Comparison of ENCODE assay signal across 1 cellular context in genomic region chr13:39037880-39038568, GRCh38.
TF ChIP-seq lines count a peak whose summit lies in the region.

Gene NHLRC3, plus strand, starts transcription at chr13:39038456. Its CDS starts 184 bp downstream, at chr13:39038640.
Gene PROSER1, minus strand, starts transcription at chr13:39038089. Its CDS starts 847 bp downstream, at chr13:39037242.

TF ChIP-seq in K562, 482 proteins besides CTCF, POLR2A, EP300 and RAD21 (continued from another document and continues in another):
- 0 out of 2 replicates have a peak, but pooled peaks have one; percentile 43 for TF ChIP-seq ETS1 (conservative IDR thresholded peaks at IDR 0.05; ENCODE audit: control insufficient read depth, low read depth, low read length)
- TF ChIP-seq HMGN3 (IDR thresholded peaks at IDR 0.05; ENCODE audit: borderline replicate concordance, extremely low read depth, insufficient read length, low read depth, low read length) = no peak
- TF ChIP-seq ZBTB17 (CRISPR knock-in tag; IDR thresholded peaks at IDR 0.05) = no peak
- TF ChIP-seq HMG20B (CRISPR knock-in tag; IDR thresholded peaks at IDR 0.05) = no peak
- 0 out of 2 replicates have a peak, but pooled peaks have one; percentile 18 for TF ChIP-seq NBN (IDR thresholded peaks at IDR 0.05; ENCODE audit: low read depth)
- TF ChIP-seq ZBTB11 (CRISPR knock-in tag; IDR thresholded peaks at IDR 0.05) = peak in 1 of 3 experiments; percentile 93; a peak in 2 of 6 replicates
- TF ChIP-seq ZBTB12 (CRISPR knock-in tag; IDR thresholded peaks at IDR 0.05) = peak; percentile 83
- no peak for TF ChIP-seq POLR3G (IDR thresholded peaks at IDR 0.05; ENCODE audit: extremely low read depth, insufficient read length, insufficient replicate concordance)
- no peak for TF ChIP-seq ZNF76 (CRISPR knock-in tag; IDR thresholded peaks at IDR 0.05; ENCODE audit: borderline replicate concordance)
- TF ChIP-seq TAF9B (IDR thresholded peaks at IDR 0.05; ENCODE audit: partially characterized antibody) = peak; percentile 64
- TF ChIP-seq ID3 (CRISPR knock-in tag; IDR thresholded peaks at IDR 0.05) = no peak
- TF ChIP-seq ID3 (tag; IDR thresholded peaks at IDR 0.05) = 0 out of 2 replicates have a peak, but pooled peaks have one; percentile 52
- TF ChIP-seq CCAR2 (IDR thresholded peaks at IDR 0.05; ENCODE audit: low read depth, low read length) = no peak
- no peak for TF ChIP-seq ZKSCAN8 (CRISPR knock-in tag; IDR thresholded peaks at IDR 0.05)
- TF ChIP-seq ZNF197 (CRISPR knock-in tag; IDR thresholded peaks at IDR 0.05; ENCODE audit: low read depth) = peak; percentile 46; the same call in 1 of the 2 replicates
- TF ChIP-seq MYC (IDR thresholded peaks at IDR 0.05; ENCODE audit: low read depth, low read length) = no peak; the same call in 1 of the 2 replicates
- TF ChIP-seq MYC (CRISPR knock-in tag; IDR thresholded peaks at IDR 0.05; ENCODE audit: borderline replicate concordance, low read depth) = no peak
- TF ChIP-seq NRF1 (conservative IDR thresholded peaks at IDR 0.05 in 1 of 2, IDR thresholded peaks at IDR 0.05 in 1 of 2) = peak in 1 of 2 experiments; percentile 33; a peak in 1 of 4 replicates
- TF ChIP-seq BCL6 (CRISPR knock-in tag; IDR thresholded peaks at IDR 0.05) = no peak
- TF ChIP-seq BRF1 (IDR thresholded peaks at IDR 0.05; ENCODE audit: borderline replicate concordance, extremely low read depth, insufficient read length) = no peak
- no peak for TF ChIP-seq NUFIP1 (IDR thresholded peaks at IDR 0.05; ENCODE audit: partially characterized antibody)
- no peak for TF ChIP-seq PPARD (CRISPR knock-in tag; IDR thresholded peaks at IDR 0.05)
- no peak for TF ChIP-seq BRCA1 (IDR thresholded peaks at IDR 0.05)
- no peak for TF ChIP-seq BRCA1 (CRISPR knock-in tag; IDR thresholded peaks at IDR 0.05)
- no peak for TF ChIP-seq KAT2B (IDR thresholded peaks at IDR 0.05; ENCODE audit: low read depth, low read length)
- 0 out of 4 replicates have a peak, but pooled peaks of 1 of the 2 experiments have one; percentile 56 for TF ChIP-seq TEAD1 (CRISPR knock-in tag; IDR thresholded peaks at IDR 0.05)
- TF ChIP-seq ZNF347 (CRISPR knock-in tag; IDR thresholded peaks at IDR 0.05; ENCODE audit: low read depth) = no peak
- TF ChIP-seq, protein P1, sequence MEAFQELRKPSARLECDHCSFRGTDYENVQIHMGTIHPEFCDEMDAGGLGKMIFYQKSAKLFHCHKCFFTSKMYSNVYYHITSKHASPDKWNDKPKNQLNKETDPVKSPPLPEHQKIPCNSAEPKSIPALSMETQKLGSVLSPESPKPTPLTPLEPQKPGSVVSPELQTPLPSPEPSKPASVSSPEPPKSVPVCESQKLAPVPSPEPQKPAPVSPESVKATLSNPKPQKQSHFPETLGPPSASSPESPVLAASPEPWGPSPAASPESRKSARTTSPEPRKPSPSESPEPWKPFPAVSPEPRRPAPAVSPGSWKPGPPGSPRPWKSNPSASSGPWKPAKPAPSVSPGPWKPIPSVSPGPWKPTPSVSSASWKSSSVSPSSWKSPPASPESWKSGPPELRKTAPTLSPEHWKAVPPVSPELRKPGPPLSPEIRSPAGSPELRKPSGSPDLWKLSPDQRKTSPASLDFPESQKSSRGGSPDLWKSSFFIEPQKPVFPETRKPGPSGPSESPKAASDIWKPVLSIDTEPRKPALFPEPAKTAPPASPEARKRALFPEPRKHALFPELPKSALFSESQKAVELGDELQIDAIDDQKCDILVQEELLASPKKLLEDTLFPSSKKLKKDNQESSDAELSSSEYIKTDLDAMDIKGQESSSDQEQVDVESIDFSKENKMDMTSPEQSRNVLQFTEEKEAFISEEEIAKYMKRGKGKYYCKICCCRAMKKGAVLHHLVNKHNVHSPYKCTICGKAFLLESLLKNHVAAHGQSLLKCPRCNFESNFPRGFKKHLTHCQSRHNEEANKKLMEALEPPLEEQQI (IDR thresholded peaks at IDR 0.05) = no peak
- TF ChIP-seq ARID3B (CRISPR knock-in tag; IDR thresholded peaks at IDR 0.05; ENCODE audit: borderline replicate concordance) = no peak
- peak; percentile 84 for TF ChIP-seq C11orf30 (IDR thresholded peaks at IDR 0.05; ENCODE audit: low read depth)
- peak; percentile 91 for TF ChIP-seq GABPB1 (CRISPR knock-in tag; IDR thresholded peaks at IDR 0.05)
- no peak for TF ChIP-seq SMAD4 (CRISPR knock-in tag; conservative IDR thresholded peaks at IDR 0.05)
- TF ChIP-seq NCOR1 (IDR thresholded peaks at IDR 0.05) = no peak
- peak; percentile 67 for TF ChIP-seq ELF1 (tag; IDR thresholded peaks at IDR 0.05)
- peak; percentile 43; the same call in 1 of the 2 replicates for TF ChIP-seq ZNF511 (CRISPR knock-in tag; IDR thresholded peaks at IDR 0.05)
- no peak for TF ChIP-seq ZNF280B (CRISPR knock-in tag; IDR thresholded peaks at IDR 0.05)
- peak; percentile 6 to 11; a peak in 1 of 4 replicates for TF ChIP-seq UBTF (IDR thresholded peaks at IDR 0.05; ENCODE audit: borderline replicate concordance in 1 of 2, low read depth in 2 of 2, low read length in 2 of 2)
- TF ChIP-seq, protein P2, sequence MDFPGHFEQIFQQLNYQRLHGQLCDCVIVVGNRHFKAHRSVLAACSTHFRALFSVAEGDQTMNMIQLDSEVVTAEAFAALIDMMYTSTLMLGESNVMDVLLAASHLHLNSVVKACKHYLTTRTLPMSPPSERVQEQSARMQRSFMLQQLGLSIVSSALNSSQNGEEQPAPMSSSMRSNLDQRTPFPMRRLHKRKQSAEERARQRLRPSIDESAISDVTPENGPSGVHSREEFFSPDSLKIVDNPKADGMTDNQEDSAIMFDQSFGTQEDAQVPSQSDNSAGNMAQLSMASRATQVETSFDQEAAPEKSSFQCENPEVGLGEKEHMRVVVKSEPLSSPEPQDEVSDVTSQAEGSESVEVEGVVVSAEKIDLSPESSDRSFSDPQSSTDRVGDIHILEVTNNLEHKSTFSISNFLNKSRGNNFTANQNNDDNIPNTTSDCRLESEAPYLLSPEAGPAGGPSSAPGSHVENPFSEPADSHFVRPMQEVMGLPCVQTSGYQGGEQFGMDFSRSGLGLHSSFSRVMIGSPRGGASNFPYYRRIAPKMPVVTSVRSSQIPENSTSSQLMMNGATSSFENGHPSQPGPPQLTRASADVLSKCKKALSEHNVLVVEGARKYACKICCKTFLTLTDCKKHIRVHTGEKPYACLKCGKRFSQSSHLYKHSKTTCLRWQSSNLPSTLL (IDR thresholded peaks at IDR 0.05) = no peak
- TF ChIP-seq BRD9 (IDR thresholded peaks at IDR 0.05; ENCODE audit: low read depth, partially characterized antibody) = no peak
- no peak for TF ChIP-seq ETV6 (IDR thresholded peaks at IDR 0.05; ENCODE audit: borderline replicate concordance in 1 of 2, low read depth in 2 of 2, low read length in 1 of 2)
- TF ChIP-seq ETV6 (CRISPR knock-in tag; IDR thresholded peaks at IDR 0.05; ENCODE audit: borderline replicate concordance) = no peak
- TF ChIP-seq RUNX1 (IDR thresholded peaks at IDR 0.05; ENCODE audit: low read depth) = no peak
- TF ChIP-seq NEUROD1 (IDR thresholded peaks at IDR 0.05; ENCODE audit: borderline replicate concordance, low read depth, low read length, partially characterized antibody) = peak; percentile 92
- TF ChIP-seq, protein P3, sequence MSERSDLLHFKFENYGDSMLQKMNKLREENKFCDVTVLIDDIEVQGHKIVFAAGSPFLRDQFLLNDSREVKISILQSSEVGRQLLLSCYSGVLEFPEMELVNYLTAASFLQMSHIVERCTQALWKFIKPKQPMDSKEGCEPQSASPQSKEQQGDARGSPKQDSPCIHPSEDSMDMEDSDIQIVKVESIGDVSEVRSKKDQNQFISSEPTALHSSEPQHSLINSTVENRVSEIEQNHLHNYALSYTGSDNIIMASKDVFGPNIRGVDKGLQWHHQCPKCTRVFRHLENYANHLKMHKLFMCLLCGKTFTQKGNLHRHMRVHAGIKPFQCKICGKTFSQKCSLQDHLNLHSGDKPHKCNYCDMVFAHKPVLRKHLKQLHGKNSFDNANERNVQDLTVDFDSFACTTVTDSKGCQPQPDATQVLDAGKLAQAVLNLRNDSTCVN (CRISPR knock-in tag; IDR thresholded peaks at IDR 0.05) = no peak
- TF ChIP-seq GTF2E2 (tag; IDR thresholded peaks at IDR 0.05) = no peak
- TF ChIP-seq ELF2 (CRISPR knock-in tag; IDR thresholded peaks at IDR 0.05) = peak; percentile 75
